Comparison of ENCODE assay signal across 1 cellular context in the genomic region with DNA sequence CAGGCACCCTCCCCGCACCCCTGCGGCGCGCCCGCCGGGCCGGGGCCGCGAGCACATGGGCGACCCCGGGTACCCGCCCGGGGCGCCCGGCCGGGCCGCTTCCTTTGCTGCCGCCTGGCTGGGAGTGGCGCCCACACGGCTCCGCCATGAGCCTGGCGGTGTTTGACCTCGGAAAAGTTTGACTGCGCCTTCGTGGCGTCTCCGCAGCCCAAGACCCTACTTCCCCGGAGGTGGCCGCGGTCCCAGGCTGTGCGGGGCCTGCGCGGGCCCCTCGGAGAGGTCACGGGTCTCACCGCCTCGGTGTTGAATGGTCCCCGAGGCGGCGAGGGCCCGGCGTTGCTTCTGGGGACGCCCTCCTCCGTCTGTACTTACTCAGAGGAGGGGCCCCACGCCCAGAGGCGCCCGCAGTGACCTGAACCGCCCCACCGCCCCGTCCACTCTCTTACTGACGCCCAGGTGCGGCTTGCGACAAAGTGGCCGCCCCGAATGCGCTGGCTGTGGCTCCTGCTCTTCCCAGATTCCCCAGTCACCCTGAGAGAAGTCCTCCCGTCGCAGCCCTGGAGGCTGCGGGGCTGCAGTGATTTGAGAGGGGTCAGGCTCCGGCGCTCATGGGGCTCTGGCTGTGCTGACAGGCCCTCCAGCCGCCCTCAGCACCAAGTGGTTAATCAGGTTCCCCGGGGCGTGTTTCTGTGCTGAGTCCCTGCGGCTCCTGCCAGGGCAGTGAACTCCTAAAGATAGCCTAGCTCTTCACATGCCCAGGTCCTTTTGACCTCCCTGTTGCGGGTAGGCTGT.
TF ChIP-seq lines count a peak whose summit lies in the region.

No MANE protein-coding gene starts in this region.

TF ChIP-seq in HepG2, 621 proteins besides CTCF, POLR2A, EP300 and RAD21 (continued from another document and continues in another):
- TF ChIP-seq ZBED4 (CRISPR knock-in tag; IDR thresholded peaks at IDR 0.05; ENCODE audit: borderline replicate concordance) (no peak), YEATS4 (CRISPR knock-in tag; IDR thresholded peaks at IDR 0.05; ENCODE audit: borderline replicate concordance) (peak; percentile 57; the same call in 1 of the 2 replicates), PBX3 (CRISPR knock-in tag; IDR thresholded peaks at IDR 0.05; ENCODE audit: borderline replicate concordance) (no peak), PAF1 (CRISPR knock-in tag; IDR thresholded peaks at IDR 0.05) (no peak), RAD51 (IDR thresholded peaks at IDR 0.05; ENCODE audit: borderline replicate concordance) (no peak), KLF6 (CRISPR knock-in tag; IDR thresholded peaks at IDR 0.05) (no peak), ZNF629 (CRISPR knock-in tag; conservative IDR thresholded peaks at IDR 0.05) (no peak), ZNF430 (CRISPR knock-in tag; IDR thresholded peaks at IDR 0.05) (peak; percentile 46; the same call in 1 of the 2 replicates), MIER2 (CRISPR knock-in tag; IDR thresholded peaks at IDR 0.05) (no peak), ZNF337 (CRISPR knock-in tag; IDR thresholded peaks at IDR 0.05; ENCODE audit: borderline replicate concordance, low read depth) (no peak), BORCS8-MEF2B (CRISPR knock-in tag; IDR thresholded peaks at IDR 0.05) (no peak), CBFB (CRISPR knock-in tag; IDR thresholded peaks at IDR 0.05) (no peak; the same call in 1 of the 2 replicates), HBP1 (CRISPR knock-in tag; IDR thresholded peaks at IDR 0.05; ENCODE audit: low read depth) (no peak), SAP130 (CRISPR knock-in tag; IDR thresholded peaks at IDR 0.05; ENCODE audit: low read depth) (peak; percentile 72), ZFYVE20 (CRISPR knock-in tag; IDR thresholded peaks at IDR 0.05; ENCODE audit: borderline replicate concordance, low read depth) (no peak), ZNF331 (CRISPR knock-in tag; IDR thresholded peaks at IDR 0.05) (0 out of 2 replicates have a peak, but pooled peaks have one; percentile 25), ZNF75D (CRISPR knock-in tag; IDR thresholded peaks at IDR 0.05; ENCODE audit: borderline replicate concordance) (no peak), ZBTB49 (CRISPR knock-in tag; IDR thresholded peaks at IDR 0.05; ENCODE audit: borderline replicate concordance) (no peak), ZNF772 (CRISPR knock-in tag; IDR thresholded peaks at IDR 0.05) (no peak; the same call in 1 of the 2 replicates), MEF2D (CRISPR knock-in tag; IDR thresholded peaks at IDR 0.05) (no peak), ZNF879 (CRISPR knock-in tag; IDR thresholded peaks at IDR 0.05) (no peak), ZNF788 (CRISPR knock-in tag; IDR thresholded peaks at IDR 0.05; ENCODE audit: borderline replicate concordance) (peak; percentile 35; the same call in 1 of the 2 replicates), FOSL1 (CRISPR knock-in tag; IDR thresholded peaks at IDR 0.05; ENCODE audit: borderline replicate concordance) (no peak), MLLT10 (CRISPR knock-in tag; IDR thresholded peaks at IDR 0.05) (no peak), GABPB1 (CRISPR knock-in tag; IDR thresholded peaks at IDR 0.05) (peak; percentile 52; the same call in 1 of the 2 replicates), NFKB2 (CRISPR knock-in tag; IDR thresholded peaks at IDR 0.05; ENCODE audit: borderline replicate concordance) (no peak), ARID2 (CRISPR knock-in tag; IDR thresholded peaks at IDR 0.05; ENCODE audit: borderline replicate concordance) (no peak), PITX1 (CRISPR knock-in tag; IDR thresholded peaks at IDR 0.05) (no peak), GATAD1 (CRISPR knock-in tag; IDR thresholded peaks at IDR 0.05) (no peak), TFDP1 (CRISPR knock-in tag; IDR thresholded peaks at IDR 0.05; ENCODE audit: borderline replicate concordance) (no peak), THAP8 (CRISPR knock-in tag; IDR thresholded peaks at IDR 0.05; ENCODE audit: borderline replicate concordance) (no peak), YEATS2 (CRISPR knock-in tag; IDR thresholded peaks at IDR 0.05; ENCODE audit: borderline replicate concordance) (0 out of 2 replicates have a peak, but pooled peaks have one; percentile 37), ZNF225 (CRISPR knock-in tag; IDR thresholded peaks at IDR 0.05) (no peak), CBX1 (IDR thresholded peaks at IDR 0.05; ENCODE audit: low read depth) (no peak), KDM6A (CRISPR knock-in tag; IDR thresholded peaks at IDR 0.05; ENCODE audit: low read depth) (no peak), TARDBP (CRISPR knock-in tag; IDR thresholded peaks at IDR 0.05) (no peak), THAP11 (CRISPR knock-in tag; IDR thresholded peaks at IDR 0.05) (no peak; the same call in 1 of the 2 replicates), MEIS2 (CRISPR knock-in tag; IDR thresholded peaks at IDR 0.05) (no peak)
- TF ChIP-seq, protein P1, sequence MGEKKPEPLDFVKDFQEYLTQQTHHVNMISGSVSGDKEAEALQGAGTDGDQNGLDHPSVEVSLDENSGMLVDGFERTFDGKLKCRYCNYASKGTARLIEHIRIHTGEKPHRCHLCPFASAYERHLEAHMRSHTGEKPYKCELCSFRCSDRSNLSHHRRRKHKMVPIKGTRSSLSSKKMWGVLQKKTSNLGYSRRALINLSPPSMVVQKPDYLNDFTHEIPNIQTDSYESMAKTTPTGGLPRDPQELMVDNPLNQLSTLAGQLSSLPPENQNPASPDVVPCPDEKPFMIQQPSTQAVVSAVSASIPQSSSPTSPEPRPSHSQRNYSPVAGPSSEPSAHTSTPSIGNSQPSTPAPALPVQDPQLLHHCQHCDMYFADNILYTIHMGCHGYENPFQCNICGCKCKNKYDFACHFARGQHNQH (CRISPR knock-in tag; IDR thresholded peaks at IDR 0.05) = peak; percentile 16; the same call in 1 of the 2 replicates
- TF ChIP-seq, protein P2, sequence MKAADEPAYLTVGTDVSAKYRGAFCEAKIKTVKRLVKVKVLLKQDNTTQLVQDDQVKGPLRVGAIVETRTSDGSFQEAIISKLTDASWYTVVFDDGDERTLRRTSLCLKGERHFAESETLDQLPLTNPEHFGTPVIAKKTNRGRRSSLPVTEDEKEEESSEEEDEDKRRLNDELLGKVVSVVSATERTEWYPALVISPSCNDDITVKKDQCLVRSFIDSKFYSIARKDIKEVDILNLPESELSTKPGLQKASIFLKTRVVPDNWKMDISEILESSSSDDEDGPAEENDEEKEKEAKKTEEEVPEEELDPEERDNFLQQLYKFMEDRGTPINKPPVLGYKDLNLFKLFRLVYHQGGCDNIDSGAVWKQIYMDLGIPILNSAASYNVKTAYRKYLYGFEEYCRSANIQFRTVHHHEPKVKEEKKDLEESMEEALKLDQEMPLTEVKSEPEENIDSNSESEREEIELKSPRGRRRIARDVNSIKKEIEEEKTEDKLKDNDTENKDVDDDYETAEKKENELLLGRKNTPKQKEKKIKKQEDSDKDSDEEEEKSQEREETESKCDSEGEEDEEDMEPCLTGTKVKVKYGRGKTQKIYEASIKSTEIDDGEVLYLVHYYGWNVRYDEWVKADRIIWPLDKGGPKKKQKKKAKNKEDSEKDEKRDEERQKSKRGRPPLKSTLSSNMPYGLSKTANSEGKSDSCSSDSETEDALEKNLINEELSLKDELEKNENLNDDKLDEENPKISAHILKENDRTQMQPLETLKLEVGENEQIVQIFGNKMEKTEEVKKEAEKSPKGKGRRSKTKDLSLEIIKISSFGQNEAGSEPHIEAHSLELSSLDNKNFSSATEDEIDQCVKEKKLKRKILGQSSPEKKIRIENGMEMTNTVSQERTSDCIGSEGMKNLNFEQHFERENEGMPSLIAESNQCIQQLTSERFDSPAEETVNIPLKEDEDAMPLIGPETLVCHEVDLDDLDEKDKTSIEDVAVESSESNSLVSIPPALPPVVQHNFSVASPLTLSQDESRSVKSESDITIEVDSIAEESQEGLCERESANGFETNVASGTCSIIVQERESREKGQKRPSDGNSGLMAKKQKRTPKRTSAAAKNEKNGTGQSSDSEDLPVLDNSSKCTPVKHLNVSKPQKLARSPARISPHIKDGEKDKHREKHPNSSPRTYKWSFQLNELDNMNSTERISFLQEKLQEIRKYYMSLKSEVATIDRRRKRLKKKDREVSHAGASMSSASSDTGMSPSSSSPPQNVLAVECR (CRISPR knock-in tag; IDR thresholded peaks at IDR 0.05; ENCODE audit: borderline replicate concordance) = peak; percentile 74; the same call in 1 of the 2 replicates
- TF ChIP-seq, protein P3, sequence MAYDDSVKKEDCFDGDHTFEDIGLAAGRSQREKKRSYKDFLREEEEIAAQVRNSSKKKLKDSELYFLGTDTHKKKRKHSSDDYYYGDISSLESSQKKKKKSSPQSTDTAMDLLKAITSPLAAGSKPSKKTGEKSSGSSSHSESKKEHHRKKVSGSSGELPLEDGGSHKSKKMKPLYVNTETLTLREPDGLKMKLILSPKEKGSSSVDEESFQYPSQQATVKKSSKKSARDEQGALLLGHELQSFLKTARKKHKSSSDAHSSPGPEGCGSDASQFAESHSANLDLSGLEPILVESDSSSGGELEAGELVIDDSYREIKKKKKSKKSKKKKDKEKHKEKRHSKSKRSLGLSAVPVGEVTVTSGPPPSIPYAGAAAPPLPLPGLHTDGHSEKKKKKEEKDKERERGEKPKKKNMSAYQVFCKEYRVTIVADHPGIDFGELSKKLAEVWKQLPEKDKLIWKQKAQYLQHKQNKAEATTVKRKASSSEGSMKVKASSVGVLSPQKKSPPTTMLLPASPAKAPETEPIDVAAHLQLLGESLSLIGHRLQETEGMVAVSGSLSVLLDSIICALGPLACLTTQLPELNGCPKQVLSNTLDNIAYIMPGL (CRISPR knock-in tag; IDR thresholded peaks at IDR 0.05; ENCODE audit: borderline replicate concordance in 1 of 2, low read depth in 1 of 2) = peak in 1 of 2 experiments; percentile 57; a peak in 1 of 4 replicates
